15 cellular contexts compared by ENCODE assay signal in the genomic region with DNA sequence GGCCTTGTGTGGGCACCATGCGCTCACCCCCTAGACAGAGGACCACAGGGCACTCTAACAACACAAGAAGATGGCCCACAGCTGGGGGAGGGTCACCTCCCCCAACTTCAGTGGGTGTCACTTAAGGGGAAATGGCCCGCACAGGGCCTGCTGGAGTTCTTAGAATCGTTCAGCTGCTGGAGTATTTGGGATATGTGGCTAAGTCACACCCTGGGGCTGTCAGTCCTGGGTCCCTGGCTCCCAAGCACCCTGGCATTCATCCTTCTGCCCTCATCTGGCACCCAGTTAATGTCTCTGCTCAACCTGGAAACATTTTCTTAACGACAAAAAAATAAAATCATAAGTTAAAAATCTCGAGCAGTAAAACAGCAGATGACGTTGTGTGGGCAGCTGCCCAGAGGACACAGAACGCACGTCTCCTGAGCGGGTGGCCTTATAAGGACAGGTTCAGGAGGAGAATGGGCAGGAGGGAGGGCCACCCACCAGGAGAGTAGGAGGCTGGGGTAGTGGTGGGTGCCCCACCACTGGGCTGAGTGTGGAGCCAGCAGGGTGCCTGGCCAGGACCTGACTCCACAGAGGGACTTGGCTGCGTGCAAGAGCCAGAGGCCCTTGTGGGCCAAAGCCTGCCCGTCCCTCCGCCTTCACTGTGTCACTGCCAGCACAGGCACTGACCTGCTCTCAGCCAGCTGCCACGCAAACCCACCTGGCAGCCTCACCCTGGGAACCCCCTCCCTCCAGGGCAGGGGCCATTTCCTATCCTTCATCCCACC. TPM values are rescaled to one million over a fixed set of nuclear protein-coding genes. Genes with fewer than 3 reads are reported as not detected.
DNase-seq lines count a peak whose midpoint lies in the region; ATAC-seq and TF ChIP-seq lines count a peak whose summit lies in the region.
"Had no signal": no experiment of that assay in that cellular context is flagged by ENCODE, and none has a peak within 500 bp of the region (broad histone marks: within the 10 kb centered on the region; RNA-seq: fewer than 3 reads in every experiment).

No MANE protein-coding gene starts in this region.

- no peaks in the 10 kb centered on the region for H3K23me2 ChIP-seq in H9 (ENCODE audit: insufficient read length, low read depth, low read length, poor library complexity, severe bottlenecking)

- H4K5ac ChIP-seq in H9 (ENCODE audit: insufficient read length, low read depth, low read length), result no peak overlapping the region

- no peaks in the 10 kb centered on the region for H4K20me1 ChIP-seq in H9 (ENCODE audit: control insufficient read depth, insufficient read depth, insufficient read length)

- H3K9me3 Mint-ChIP-seq in H9, result no peaks in the 10 kb centered on the region; a peak in 1 of 5 replicates
- H3K9me3 Mint-ChIP-seq in stimulated activated effector memory CD8-positive, alpha-beta T cell treated with anti-CD3 and anti-CD28 coated beads, Interleukin-12 subunit alpha, Interleukin-12 subunit beta, amount 100 ng/mL, for 72 hours, result no peaks in the 10 kb centered on the region
- H3K9me3 Mint-ChIP-seq: activated T-helper 1 cell treated with anti-CD3 and anti-CD28 coated beads, Interleukin-12 subunit alpha, Interleukin-12 subunit beta, Interleukin-2, Interleukin-4 antibody, amounts not matched to agents 30 ng/mL and 10 ng/mL and 1 ng/mL, durations not matched to agents 14 hours and 24 hours and 36 hours had no signal

- TF ChIP-seq CTCF in H9 (conservative IDR thresholded peaks at IDR 0.05), result no peak
- TF ChIP-seq CTCF in right lobe of liver (IDR thresholded peaks at IDR 0.05), result no peak
- no peak for TF ChIP-seq CTCF in GM13977 (IDR thresholded peaks at IDR 0.05; ENCODE audit: extremely low read depth, insufficient read depth, missing control alignments)

- H3K4me1 ChIP-seq in H9 (ENCODE audit: insufficient read depth, low read length), result peaks cover 7% of the 10 kb centered on the region; the same call in 1 of the 2 replicates
- H3K4me1 ChIP-seq in duodenal mucosa (ENCODE audit: control insufficient read depth in 1 of 2, insufficient read depth in 2 of 2, low read length in 2 of 2), result peaks cover 38 to 61% of the 10 kb centered on the region in 2 donors
- peaks cover 0 to 68% (median 16%) of the 10 kb centered on the region in 4 donors for H3K4me1 ChIP-seq in right lobe of liver

- no peak overlapping the region for H2BK20ac ChIP-seq in H9 (ENCODE audit: low read depth, low read length, poor library complexity, severe bottlenecking)

- H3K23ac ChIP-seq in H9 (ENCODE audit: insufficient read length, low read depth, low read length), result no peak overlapping the region

- H3K36me3 ChIP-seq in duodenal mucosa (ENCODE audit: control insufficient read depth in 1 of 2, insufficient read depth in 2 of 2, low read length in 2 of 2) (no peaks in the 10 kb centered on the region), right lobe of liver (no peaks in the 10 kb centered on the region)

- H3K79me1 ChIP-seq in H9 (ENCODE audit: insufficient read depth, low read depth, low read length, poor library complexity, severe bottlenecking), result no peaks in the 10 kb centered on the region

- intact Hi-C loops in right lobe of liver (cut with DNase I), result no loop called here

- no peak overlapping the region for H2BK12ac ChIP-seq in H9 (ENCODE audit: insufficient read length, low read depth, low read length)

- no peak overlapping the region for H3K27ac Mint-ChIP-seq in H9
- peak overlapping the region; percentile 72 for H3K27ac Mint-ChIP-seq in stimulated activated effector memory CD8-positive, alpha-beta T cell treated with anti-CD3 and anti-CD28 coated beads, Interleukin-12 subunit alpha, Interleukin-12 subunit beta, amount 100 ng/mL, for 72 hours
- H3K27ac Mint-ChIP-seq: activated T-helper 1 cell treated with anti-CD3 and anti-CD28 coated beads, Interleukin-12 subunit alpha, Interleukin-12 subunit beta, Interleukin-2, Interleukin-4 antibody, amounts not matched to agents 30 ng/mL and 10 ng/mL and 1 ng/mL, durations not matched to agents 14 hours and 24 hours and 36 hours had no signal

- H3K36me3 Mint-ChIP-seq in H9 (ENCODE audit: insufficient read depth in 1 of 3, low read depth in 3 of 3), result no peaks in the 10 kb centered on the region
- H3K36me3 Mint-ChIP-seq in stimulated activated effector memory CD8-positive, alpha-beta T cell treated with anti-CD3 and anti-CD28 coated beads, Interleukin-12 subunit alpha, Interleukin-12 subunit beta, amount 100 ng/mL, for 72 hours, result no peaks in the 10 kb centered on the region
- H3K36me3 Mint-ChIP-seq: brain had no signal

- no peaks in the 10 kb centered on the region for H3K79me2 ChIP-seq in H9 (ENCODE audit: insufficient read depth, low read length)

- no peak overlapping the region for H3K27ac ChIP-seq in H9 (ENCODE audit: insufficient read length, low read depth, low read length)
- peak overlapping the region; percentile 67 for H3K27ac ChIP-seq in duodenal mucosa (ENCODE audit: low read depth, low read length)
- H3K27ac ChIP-seq in right lobe of liver, result peak overlapping the region; percentile 86 to 99 (median 97)

- H2AFZ ChIP-seq in H9 (ENCODE audit: low read length), result no peak overlapping the region

- no peak overlapping the region for H3K4me3 Mint-ChIP-seq in H9
- H3K4me3 Mint-ChIP-seq in stimulated activated effector memory CD8-positive, alpha-beta T cell treated with anti-CD3 and anti-CD28 coated beads, Interleukin-12 subunit alpha, Interleukin-12 subunit beta, amount 100 ng/mL, for 72 hours, result no peak overlapping the region
- H3K4me3 Mint-ChIP-seq: activated T-helper 1 cell treated with anti-CD3 and anti-CD28 coated beads, Interleukin-12 subunit alpha, Interleukin-12 subunit beta, Interleukin-2, Interleukin-4 antibody, amounts not matched to agents 30 ng/mL and 10 ng/mL and 1 ng/mL, durations not matched to agents 14 hours and 24 hours and 36 hours; brain had no signal

- H4K91ac ChIP-seq in H9 (ENCODE audit: insufficient read length, low read depth, low read length), result no peak overlapping the region

- H3K4me1 Mint-ChIP-seq in H9, result peaks cover 53 to 63% of the 10 kb centered on the region in 2 experiments
- H3K4me1 Mint-ChIP-seq in stimulated activated effector memory CD8-positive, alpha-beta T cell treated with anti-CD3 and anti-CD28 coated beads, Interleukin-12 subunit alpha, Interleukin-12 subunit beta, amount 100 ng/mL, for 72 hours, result peaks cover 6% of the 10 kb centered on the region

- H3K27me3 ChIP-seq in H9 (ENCODE audit: insufficient read depth, low read length), result no peaks in the 10 kb centered on the region
- H3K27me3 ChIP-seq in duodenal mucosa (ENCODE audit: control insufficient read depth in 1 of 2, insufficient read depth in 2 of 2, low read length in 2 of 2), result no peaks in the 10 kb centered on the region
- H3K27me3 ChIP-seq in right lobe of liver, result no peaks in the 10 kb centered on the region

- no peak overlapping the region for H3K4me3 ChIP-seq in duodenal mucosa (ENCODE audit: low read depth in 1 of 2, low read length in 2 of 2)
- H3K4me3 ChIP-seq in right lobe of liver, result peak overlapping the region in 1 of 3 donors; percentile 4

- no peaks in the 10 kb centered on the region for H3K9me3 ChIP-seq in H9 (ENCODE audit: control insufficient read depth, low read depth, low read length)
- no peaks in the 10 kb centered on the region for H3K9me3 ChIP-seq in duodenal mucosa (ENCODE audit: control insufficient read depth in 1 of 2, low read length in 2 of 2)
- no peaks in the 10 kb centered on the region for H3K9me3 ChIP-seq in right lobe of liver

- no peak overlapping the region for H3K9ac ChIP-seq in H9 (ENCODE audit: extremely low read depth, insufficient read length, low read length)
- H3K9ac ChIP-seq in duodenal mucosa (ENCODE audit: low read depth in 1 of 2, low read length in 2 of 2), result peak overlapping the region; percentile 58 to 63

- no peak overlapping the region for H3K18ac ChIP-seq in H9 (ENCODE audit: insufficient read length, low read depth, low read length)

- H4K8ac ChIP-seq in H9 (replicated peaks; ENCODE audit: insufficient read length, low read depth, low read length), result no peak overlapping the region

- ATAC-seq in right lobe of liver, result peak; percentile 51 to 74 (median 66)
- ATAC-seq in stimulated activated effector memory CD8-positive, alpha-beta T cell treated with anti-CD3 and anti-CD28 coated beads, Interleukin-12 subunit alpha, Interleukin-12 subunit beta, amount 100 ng/mL, for 72 hours, result no peak

- no CpG with 5 or more reads among the region's 13 CpGs for WGBS in H9 (ENCODE audit: extremely low coverage, insufficient read length, low lambda C conversion rate)
- WGBS in right lobe of liver (ENCODE audit: insufficient coverage, low coverage, low lambda C conversion rate, missing lambda C conversion rate), result 43% methylated on average over 6 of the region's 13 CpGs

- H2BK5ac ChIP-seq in H9 (ENCODE audit: insufficient read length, low read length), result no peak overlapping the region

- in situ Hi-C loops in GM13977 (cut with MboI; ENCODE audit: low pct_unique_long_range_greater_than_20kb, low sequenced_read_pairs, unreplicated experiment), result no loop called here

- peaks cover 7% of the 10 kb centered on the region for H3K27me3 Mint-ChIP-seq in H9 (ENCODE audit: low read depth)

- no peak overlapping the region for H2BK120ac ChIP-seq in H9 (ENCODE audit: low read depth, low read length, poor library complexity, severe bottlenecking)

- H2BK15ac ChIP-seq in H9 (ENCODE audit: low read depth, low read length), result no peak overlapping the region

- no peak overlapping the region for H3K4ac ChIP-seq in H9 (ENCODE audit: low read depth, low read length)

- H3K14ac ChIP-seq in H9 (ENCODE audit: insufficient read depth, low read length), result peak overlapping the region; percentile 45; the same call in 1 of the 2 replicates

- DNase-seq in H9, result no peak
- DNase-seq in right lobe of liver, result peak; percentile 61 to 89 (median 87)
- DNase-seq in stimulated activated effector memory CD8-positive, alpha-beta T cell treated with anti-CD3 and anti-CD28 coated beads, Interleukin-12 subunit alpha, Interleukin-12 subunit beta, amount 100 ng/mL, for 72 hours (ENCODE audit: low spot score in 2 of 2), result no peak
- DNase-seq in CD1c-positive myeloid dendritic cell (ENCODE audit: extremely low spot score), result no peak
- no peak for DNase-seq in GM19238 (ENCODE audit: insufficient read length, low spot score)
- DNase-seq in T-helper 9 cell, result no peak
- no peak for DNase-seq in GM13977 (ENCODE audit: low spot score)
- DNase-seq: activated CD4-positive, alpha-beta T cell treated with anti-CD3 and anti-CD28 coated beads for 1 hour; NCI-H524 had no signal

- no peak overlapping the region for H3K4me2 ChIP-seq in H9 (ENCODE audit: insufficient read depth, insufficient read length, low read length)

- no peak overlapping the region for H2AK5ac ChIP-seq in H9 (ENCODE audit: insufficient read length, low read length)

- no peak overlapping the region for H3T11ph ChIP-seq in H9 (ENCODE audit: low read length)

- no peak overlapping the region for H3K56ac ChIP-seq in H9 (ENCODE audit: insufficient read length, low read depth, low read length)

- TF ChIP-seq POLR2A in right lobe of liver (IDR thresholded peaks at IDR 0.05), result no peak

RNA-seq across cellular contexts. Expression of gene KBTBD13, which starts 11.5 kb away (rescaled TPM):
- total RNA-seq in H9 (2021) (not detected in 2 replicates), right lobe of liver (not detected)
- total RNA-seq: activated T-helper 1 cell treated with anti-CD3 and anti-CD28 coated beads, Interleukin-12 subunit alpha, Interleukin-12 subunit beta, Interleukin-2, Interleukin-4 antibody, amounts not matched to agents 30 ng/mL and 10 ng/mL and 1 ng/mL, durations not matched to agents 14 hours and 24 hours and 36 hours; kidney epithelial cell; pulmonary artery endothelial cell; SK-MEL-5 had no signal

RNA-seq across cellular contexts. Expression of gene RASL12, which starts 20.3 kb away (rescaled TPM):
- total RNA-seq in H9 (2021) (7.5 and 7.7 TPM in 2 replicates), right lobe of liver (1 to 10 TPM in 1 of 6 experiments, under 1 TPM in 5; 0.07 to 1.5 (median 0.24) TPM)
- total RNA-seq: activated T-helper 1 cell treated with anti-CD3 and anti-CD28 coated beads, Interleukin-12 subunit alpha, Interleukin-12 subunit beta, Interleukin-2, Interleukin-4 antibody, amounts not matched to agents 30 ng/mL and 10 ng/mL and 1 ng/mL, durations not matched to agents 14 hours and 24 hours and 36 hours; pulmonary artery endothelial cell; SK-MEL-5 had no signal

RNA-seq across cellular contexts. Expression of gene UBAP1L, which starts 26.9 kb away (rescaled TPM):
- total RNA-seq in H9 (2021) (2.6 and 3.0 TPM in 2 replicates), right lobe of liver (1 to 10 TPM; 1.6 to 5.9 (median 3.0) TPM)

RNA-seq across cellular contexts. Expression of gene SLC51B, which starts 42.9 kb away (rescaled TPM):
- total RNA-seq in H9 (2021), result not detected in 2 replicates
- 10 to 100 TPM in 1 of 6 experiments, 1 to 10 TPM in 4, under 1 TPM in 1; 0.32 to 10.1 (median 2.7) TPM for total RNA-seq in right lobe of liver
- total RNA-seq: activated T-helper 1 cell treated with anti-CD3 and anti-CD28 coated beads, Interleukin-12 subunit alpha, Interleukin-12 subunit beta, Interleukin-2, Interleukin-4 antibody, amounts not matched to agents 30 ng/mL and 10 ng/mL and 1 ng/mL, durations not matched to agents 14 hours and 24 hours and 36 hours; kidney epithelial cell; pulmonary artery endothelial cell had no signal

RNA-seq across cellular contexts. Expression of gene PDCD7, which starts 45.5 kb away (rescaled TPM):
- total RNA-seq in H9 (2021) (35.2 and 38.1 TPM in 2 replicates), right lobe of liver (10 to 100 TPM in 3 of 6 experiments, 1 to 10 TPM in 3; 6.3 to 12.2 (median 9.1) TPM)

Comparison
In these comparisons a context has a peak if more than half of its experiments do, and no peak if none do; other contexts are left out.
1. DNase-seq: peak in right lobe of liver (3 of 3); none in H9 (single experiment), stimulated activated effector memory CD8-positive, alpha-beta T cell treated with anti-CD3 and anti-CD28 coated beads, Interleukin-12 subunit alpha, Interleukin-12 subunit beta, amount 100 ng/mL, for 72 hours (0 of 2), CD1c-positive myeloid dendritic cell (single experiment), GM19238 (single experiment), T-helper 9 cell (single experiment) and GM13977 (single experiment).